2 cellular contexts compared by ENCODE assay signal in the genomic region with DNA sequence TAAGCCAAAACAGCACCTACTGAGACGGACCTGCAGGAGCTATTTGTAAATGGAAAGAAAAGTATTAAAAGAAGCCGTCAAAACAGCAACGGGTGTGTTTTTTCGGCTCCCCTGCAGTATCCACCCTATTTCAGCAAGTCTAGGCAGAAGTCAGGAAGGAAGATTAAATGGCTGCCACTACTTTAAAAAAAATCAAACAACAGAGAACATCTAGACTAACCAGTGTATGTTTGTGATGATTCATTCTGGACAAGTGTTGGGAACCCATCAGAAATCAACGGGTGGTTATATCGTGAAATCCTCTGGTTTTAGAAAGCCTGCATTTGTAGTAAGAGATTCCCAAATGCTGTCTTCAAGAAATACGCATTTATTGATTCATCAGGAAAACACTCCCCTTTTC.
TF ChIP-seq lines count a peak whose summit lies in the region.

No MANE protein-coding gene starts in this region.

TF ChIP-seq in HCT116, 20 proteins besides CTCF, POLR2A, EP300 and RAD21:
- TF ChIP-seq ZBTB33 (IDR thresholded peaks at IDR 0.05; ENCODE audit: extremely low read depth, insufficient replicate concordance, low read length) (no peak), EZH2phosphoT487 (IDR thresholded peaks at IDR 0.05; ENCODE audit: borderline replicate concordance) (no peak), YY1 (IDR thresholded peaks at IDR 0.05; ENCODE audit: extremely low read depth, insufficient replicate concordance, low read depth, low read length) (peak; percentile 35)

TF ChIP-seq in WTC11, 78 proteins besides CTCF, POLR2A, EP300 and RAD21 (continued from another document):
- TF ChIP-seq, protein P1, sequence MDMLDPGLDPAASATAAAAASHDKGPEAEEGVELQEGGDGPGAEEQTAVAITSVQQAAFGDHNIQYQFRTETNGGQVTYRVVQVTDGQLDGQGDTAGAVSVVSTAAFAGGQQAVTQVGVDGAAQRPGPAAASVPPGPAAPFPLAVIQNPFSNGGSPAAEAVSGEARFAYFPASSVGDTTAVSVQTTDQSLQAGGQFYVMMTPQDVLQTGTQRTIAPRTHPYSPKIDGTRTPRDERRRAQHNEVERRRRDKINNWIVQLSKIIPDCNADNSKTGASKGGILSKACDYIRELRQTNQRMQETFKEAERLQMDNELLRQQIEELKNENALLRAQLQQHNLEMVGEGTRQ (CRISPR knock-in tag; IDR thresholded peaks at IDR 0.05): no peak
